ENCODE assay signal across 26 cellular contexts in genomic region chr17:35889241-35889640, GRCh38. TPM values are rescaled to one million over a fixed set of nuclear protein-coding genes. Genes with fewer than 3 reads are reported as not detected.
DNase-seq lines count a peak whose midpoint lies in the region; ATAC-seq and TF ChIP-seq lines count a peak whose summit lies in the region.
"Had no signal": no experiment of that assay in that cellular context is flagged by ENCODE, and none has a peak within 500 bp of the region (broad histone marks: within the 10 kb centered on the region; RNA-seq: fewer than 3 reads in every experiment).

No MANE protein-coding gene starts in this region.

- ATAC-seq in activated T-helper 17 cell treated with anti-CD3 and anti-CD28 coated beads, Interleukin-2, amount 50 U/mL, for 72 hours (replicated peaks), result peak; percentile 75
- no peak for ATAC-seq in naive thymus-derived CD8-positive, alpha-beta T cell
- ATAC-seq in GM18907 (IDR thresholded peaks at IDR 0.05; ENCODE audit: unreplicated experiment) (no peak), GM21381 (IDR thresholded peaks at IDR 0.05; ENCODE audit: unreplicated experiment) (no peak)
- ATAC-seq: psoas muscle had no signal

- H3K4me1 Mint-ChIP-seq in activated CD4-positive, alpha-beta T cell treated with anti-CD3 and anti-CD28 coated beads, Interleukin-2, amount 10 ng/mL, durations not matched to agents 24 days and 14 days, result peaks cover 46% of the 10 kb centered on the region
- peaks cover 34% of the 10 kb centered on the region for H3K4me1 Mint-ChIP-seq in activated T-helper 17 cell treated with anti-CD3 and anti-CD28 coated beads, Interleukin-2, amount 50 U/mL, for 72 hours
- H3K4me1 Mint-ChIP-seq in naive thymus-derived CD8-positive, alpha-beta T cell, result peaks cover 15 to 54% (median 45%) of the 10 kb centered on the region in 4 donors

- no peak for TF ChIP-seq CTCF in GM10266 (IDR thresholded peaks at IDR 0.05; ENCODE audit: control insufficient read depth, insufficient read depth, low read depth, missing control alignments)

- peaks cover 3% of the 10 kb centered on the region for H3K36me3 Mint-ChIP-seq in activated CD4-positive, alpha-beta T cell treated with anti-CD3 and anti-CD28 coated beads, Interleukin-2, amount 10 ng/mL, durations not matched to agents 24 days and 14 days (ENCODE audit: low read depth)
- H3K36me3 Mint-ChIP-seq in activated T-helper 17 cell treated with anti-CD3 and anti-CD28 coated beads, Interleukin-2, amount 50 U/mL, for 72 hours (ENCODE audit: low read depth), result no peaks in the 10 kb centered on the region
- no peaks in the 10 kb centered on the region for H3K36me3 Mint-ChIP-seq in naive thymus-derived CD8-positive, alpha-beta T cell
- H3K36me3 Mint-ChIP-seq: neural progenitor cell had no signal

- H3K9me3 Mint-ChIP-seq in activated CD4-positive, alpha-beta T cell treated with anti-CD3 and anti-CD28 coated beads, Interleukin-2, amount 10 ng/mL, durations not matched to agents 24 days and 14 days, result peaks cover 4% of the 10 kb centered on the region
- H3K9me3 Mint-ChIP-seq in activated T-helper 17 cell treated with anti-CD3 and anti-CD28 coated beads, Interleukin-2, amount 50 U/mL, for 72 hours, result no peaks in the 10 kb centered on the region
- no peaks in the 10 kb centered on the region for H3K9me3 Mint-ChIP-seq in naive thymus-derived CD8-positive, alpha-beta T cell
- H3K9me3 Mint-ChIP-seq: activated B cell treated with CpG ODN at 0.5 μM for 24 hours; dendritic cell treated with granulocyte-macrophage colony-stimulating factor and Interleukin-4, amounts not matched to agents 40 ng/mL and 50 ng/mL, for 4 days; neural progenitor cell had no signal

- H3K27ac Mint-ChIP-seq in activated CD4-positive, alpha-beta T cell treated with anti-CD3 and anti-CD28 coated beads, Interleukin-2, amount 10 ng/mL, durations not matched to agents 24 days and 14 days, result peak overlapping the region; percentile 75
- no peak overlapping the region for H3K27ac Mint-ChIP-seq in activated T-helper 17 cell treated with anti-CD3 and anti-CD28 coated beads, Interleukin-2, amount 50 U/mL, for 72 hours
- peak overlapping the region in 7 of 10 donors; percentile 33 to 93 (median 62) for H3K27ac Mint-ChIP-seq in naive thymus-derived CD8-positive, alpha-beta T cell
- H3K27ac Mint-ChIP-seq: activated B cell treated with CpG ODN at 0.5 μM for 24 hours, neural progenitor cell had no signal

- H3K27me3 Mint-ChIP-seq in activated CD4-positive, alpha-beta T cell treated with anti-CD3 and anti-CD28 coated beads, Interleukin-2, amount 10 ng/mL, durations not matched to agents 24 days and 14 days, result no peaks in the 10 kb centered on the region
- no peaks in the 10 kb centered on the region for H3K27me3 Mint-ChIP-seq in activated T-helper 17 cell treated with anti-CD3 and anti-CD28 coated beads, Interleukin-2, amount 50 U/mL, for 72 hours
- H3K27me3 Mint-ChIP-seq in naive thymus-derived CD8-positive, alpha-beta T cell, result peaks cover 0 to 2% (median 0%) of the 10 kb centered on the region in 5 donors
- H3K27me3 Mint-ChIP-seq: activated B cell treated with CpG ODN at 0.5 μM for 24 hours; dendritic cell treated with granulocyte-macrophage colony-stimulating factor and Interleukin-4, amounts not matched to agents 40 ng/mL and 50 ng/mL, for 4 days had no signal

- DNase-seq in activated CD4-positive, alpha-beta T cell treated with anti-CD3 and anti-CD28 coated beads, Interleukin-2, amount 10 ng/mL, durations not matched to agents 24 days and 14 days, result no peak
- DNase-seq in activated CD4-positive, alpha-beta T cell treated with anti-CD3 and anti-CD28 coated beads, Interleukin-2, amount 50 U/mL, for 4 hours, result no peak
- DNase-seq in GM10266 (ENCODE audit: extremely low spot score) (peak; percentile 23), NCI-H2107 (lab: John Stamatoyannopoulos, UW) (no peak)
- no peak for DNase-seq in naive thymus-derived CD8-positive, alpha-beta T cell
- DNase-seq: activated B cell treated with CpG ODN at 0.5 μM for 24 hours; activated CD8-positive, alpha-beta memory T cell treated with anti-CD3 and anti-CD28 coated beads, Interleukin-2, amount 50 U/mL, for 4 hours; left lung; MV-4-11; NCI-H187 treated with DMSO at 0.1 percent for 48 hours; psoas muscle; T-helper 9 cell had no signal

- peak overlapping the region; percentile 28 for H3K4me3 Mint-ChIP-seq in activated CD4-positive, alpha-beta T cell treated with anti-CD3 and anti-CD28 coated beads, Interleukin-2, amount 10 ng/mL, durations not matched to agents 24 days and 14 days
- no peak overlapping the region for H3K4me3 Mint-ChIP-seq in activated T-helper 17 cell treated with anti-CD3 and anti-CD28 coated beads, Interleukin-2, amount 50 U/mL, for 72 hours
- H3K4me3 Mint-ChIP-seq in naive thymus-derived CD8-positive, alpha-beta T cell, result peak overlapping the region in 2 of 10 donors; percentile 6 to 59
- H3K4me3 Mint-ChIP-seq: activated B cell treated with CpG ODN at 0.5 μM for 24 hours; dendritic cell treated with granulocyte-macrophage colony-stimulating factor and Interleukin-4, amounts not matched to agents 40 ng/mL and 50 ng/mL, for 4 days; neural progenitor cell had no signal

- intact Hi-C loops in activated CD4-positive, alpha-beta T cell treated with anti-CD3 and anti-CD28 coated beads, Interleukin-2, amount 10 ng/mL, durations not matched to agents 24 days and 14 days (cut with micrococcal nuclease), result loop anchor here (1.0 kb wide), 2 partner anchors 9 kb away; partner anchors contain the start of gene CCL5

- POLR2A ChIA-PET in naive thymus-derived CD8-positive, alpha-beta T cell (lab: Charles Lee), result interaction anchor here (1.2 to 4.0 kb wide), 3 partner anchors 11 to 20 kb away, joined by 3 to 43 read pairs (median 4); partner anchors contain the start of genes CCL5 and HEATR9

RNA-seq across cellular contexts. Expression of gene CCL5, which starts 9.1 kb away (rescaled TPM):
- total RNA-seq in activated CD4-positive, alpha-beta T cell treated with anti-CD3 and anti-CD28 coated beads, Interleukin-2, amount 10 ng/mL, durations not matched to agents 24 days and 14 days, result 19.6 and 20.7 TPM in 2 replicates
- 10 to 100 TPM; 17.2 to 22.5 TPM for total RNA-seq in activated T-helper 17 cell treated with anti-CD3 and anti-CD28 coated beads, Interleukin-2, amount 50 U/mL, for 72 hours
- 10 to 100 TPM; 84.3 to 87.4 TPM for total RNA-seq in naive thymus-derived CD8-positive, alpha-beta T cell
- 1,000 to 10,000 TPM in 1 of 3 donors, 10 to 100 TPM in 2; 41.5 to 1,286 (median 63.8) TPM for polyA plus RNA-seq in naive thymus-derived CD8-positive, alpha-beta T cell
- total RNA-seq: bronchial epithelial cell, endothelial cell of umbilical vein, SJCRH30 had no signal
- polyA plus RNA-seq: endothelial cell of umbilical vein had no signal

RNA-seq across cellular contexts. Expression of gene HEATR9, which starts 20.6 kb away (rescaled TPM):
- total RNA-seq in activated CD4-positive, alpha-beta T cell treated with anti-CD3 and anti-CD28 coated beads, Interleukin-2, amount 10 ng/mL, durations not matched to agents 24 days and 14 days, result 0.14 TPM in 1 of 2 replicates, not detected in the other
- total RNA-seq in activated T-helper 17 cell treated with anti-CD3 and anti-CD28 coated beads, Interleukin-2, amount 50 U/mL, for 72 hours, result under 1 TPM in 1 of 2 donors, not detected in 1; 0.24 TPM
- 1 to 10 TPM; 1.2 TPM for total RNA-seq in naive thymus-derived CD8-positive, alpha-beta T cell
- polyA plus RNA-seq in naive thymus-derived CD8-positive, alpha-beta T cell, result under 1 TPM in 1 of 3 donors, not detected in 2; 0.07 TPM
- total RNA-seq: activated B cell treated with CpG ODN at 0.5 μM for 24 hours, bronchial epithelial cell, Calu3, endothelial cell of umbilical vein, psoas muscle, SJCRH30, skeletal muscle tissue, subcutaneous adipose tissue, urinary bladder had no signal
- polyA plus RNA-seq: A549, BJ, endothelial cell of umbilical vein, psoas muscle, urinary bladder had no signal

RNA-seq across cellular contexts. Expression of gene RDM1, which starts 41.3 kb away (rescaled TPM):
- total RNA-seq in activated CD4-positive, alpha-beta T cell treated with anti-CD3 and anti-CD28 coated beads, Interleukin-2, amount 10 ng/mL, durations not matched to agents 24 days and 14 days, result 2.6 and 2.9 TPM in 2 replicates
- 1 to 10 TPM; 2.0 to 4.3 TPM for total RNA-seq in activated T-helper 17 cell treated with anti-CD3 and anti-CD28 coated beads, Interleukin-2, amount 50 U/mL, for 72 hours
- under 1 TPM in 1 of 2 experiments, not detected in 1; 0.41 TPM for total RNA-seq in naive thymus-derived CD8-positive, alpha-beta T cell
- polyA plus RNA-seq in naive thymus-derived CD8-positive, alpha-beta T cell, result 1 to 10 TPM in 1 of 3 donors, under 1 TPM in 1, not detected in 1; 0.32 to 2.7 TPM
- total RNA-seq: activated B cell treated with CpG ODN at 0.5 μM for 24 hours, bronchial epithelial cell, psoas muscle, SJCRH30, skeletal muscle tissue, subcutaneous adipose tissue had no signal
- polyA plus RNA-seq: psoas muscle had no signal

RNA-seq across cellular contexts. Expression of gene LYZL6, which starts 54.3 kb away (rescaled TPM):
- not detected in 2 replicates for total RNA-seq in activated CD4-positive, alpha-beta T cell treated with anti-CD3 and anti-CD28 coated beads, Interleukin-2, amount 10 ng/mL, durations not matched to agents 24 days and 14 days
- not detected for total RNA-seq in activated T-helper 17 cell treated with anti-CD3 and anti-CD28 coated beads, Interleukin-2, amount 50 U/mL, for 72 hours
- total RNA-seq in naive thymus-derived CD8-positive, alpha-beta T cell, result not detected
- polyA plus RNA-seq in naive thymus-derived CD8-positive, alpha-beta T cell, result not detected
- total RNA-seq: activated B cell treated with CpG ODN at 0.5 μM for 24 hours, bronchial epithelial cell, Calu3, endothelial cell of umbilical vein, left lung, psoas muscle, SJCRH30, skeletal muscle tissue, subcutaneous adipose tissue, urinary bladder had no signal
- polyA plus RNA-seq: A549, BJ, endothelial cell of umbilical vein, psoas muscle, urinary bladder had no signal
